In the genomic region with DNA sequence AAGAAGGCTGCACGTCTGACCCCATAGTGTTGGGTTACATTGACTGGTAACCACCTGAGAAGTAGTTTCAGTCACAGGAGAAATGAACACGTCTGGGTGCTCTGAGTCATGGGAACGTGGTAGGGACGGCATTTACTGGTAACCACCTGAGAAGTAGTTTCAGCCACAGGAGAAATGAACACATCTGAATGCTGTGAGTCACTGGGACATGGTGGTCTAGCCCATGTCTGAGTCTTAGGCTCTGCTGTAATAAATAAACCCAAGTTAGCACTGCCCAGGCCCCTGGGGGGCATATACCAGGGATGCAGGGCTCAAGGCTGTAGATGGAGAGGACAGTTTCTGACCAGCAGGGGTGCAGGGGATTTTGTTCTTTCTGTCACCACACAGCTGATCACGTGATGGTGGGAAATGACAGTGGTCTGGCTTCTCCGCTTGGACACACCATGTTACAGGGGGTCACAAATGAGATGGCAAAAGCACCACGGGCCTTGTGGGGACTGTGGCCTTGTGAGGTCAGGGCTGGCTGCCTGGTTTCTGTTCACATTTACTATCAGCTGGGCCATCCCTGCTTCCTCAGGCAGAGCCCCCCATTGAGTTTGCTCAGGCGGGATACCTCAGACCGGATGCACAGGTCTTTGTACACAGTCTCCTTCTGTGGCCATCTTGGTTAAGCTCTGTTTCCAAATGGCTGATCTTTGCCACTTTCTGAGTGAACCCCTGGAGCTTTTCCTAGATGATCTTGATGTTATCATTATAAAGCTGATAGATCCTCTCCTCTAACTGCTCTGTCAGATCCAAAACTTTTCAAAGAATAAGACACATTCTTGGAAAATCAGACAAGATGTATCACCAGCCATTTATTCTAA, we compare ENCODE assay signal across 10 cellular contexts. TPM values are rescaled to one million over a fixed set of nuclear protein-coding genes. Genes with fewer than 3 reads are reported as not detected.
A peak's percentile ranks its signal among the peaks of the same experiment; 100 is the strongest.
DNase-seq lines count a peak whose midpoint lies in the region; ATAC-seq lines count a peak whose summit lies in the region.
"Had no signal": no experiment of that assay in that cellular context is flagged by ENCODE, and none has a peak within 500 bp of the region (broad histone marks: within the 10 kb centered on the region; RNA-seq: fewer than 3 reads in every experiment).

No MANE protein-coding gene starts in this region.

- peak; percentile 93 for ATAC-seq in GM19025 (IDR thresholded peaks at IDR 0.05; ENCODE audit: low read depth, unreplicated experiment)
- ATAC-seq in HG02759 (IDR thresholded peaks at IDR 0.05; ENCODE audit: unreplicated experiment) = peak; percentile 92

- intact Hi-C loops in cardiac septum (cut with DNase I) = no loop called here

- peak; percentile 12 for DNase-seq in activated CD4-positive, CD25-positive, alpha-beta regulatory T cell treated with anti-CD3 and anti-CD28 coated beads, Interleukin-2, amount 50 U/mL, for 16 hours (ENCODE audit: low read depth, low spot score)
- DNase-seq in stimulated activated CD4-positive, alpha-beta T cell treated with anti-CD3 and anti-CD28 coated beads, Interleukin-15, amount 100 ng/mL, for 24 hours = peak; percentile 80
- DNase-seq in AG08395 (ENCODE audit: low spot score) (no peak), NCI-H446 treated with DMSO at 0.1 percent for 48 hours (lab: John Stamatoyannopoulos, UW) (no peak), cardiac septum (ENCODE audit: low spot score) (no peak), SK-N-DZ (ENCODE audit: low spot score) (no peak)
- DNase-seq: nucleus accumbens had no signal

RNA-seq across cellular contexts. Expression of a gene that starts 9.8 kb away (rescaled TPM):
- total RNA-seq in cardiac septum = not detected
- polyA plus RNA-seq in SK-N-DZ (2014; cell fraction: cytosol; rRNA removed) = 0.10 TPM in 1 of 2 replicates, not detected in the other
- 0.12 and 1.5 TPM in 2 replicates for polyA plus RNA-seq in SK-N-DZ (2014; cell fraction: nucleus; rRNA removed)
- total RNA-seq: LHCN-M2 had no signal

Comparison
In these comparisons a context has a peak if more than half of its experiments do, and no peak if none do; other contexts are left out.
1. DNase-seq: peak in activated CD4-positive, CD25-positive, alpha-beta regulatory T cell treated with anti-CD3 and anti-CD28 coated beads, Interleukin-2, amount 50 U/mL, for 16 hours (single experiment) and stimulated activated CD4-positive, alpha-beta T cell treated with anti-CD3 and anti-CD28 coated beads, Interleukin-15, amount 100 ng/mL, for 24 hours (single experiment); none in AG08395 (single experiment), NCI-H446 treated with DMSO at 0.1 percent for 48 hours (single experiment), cardiac septum (single experiment) and SK-N-DZ (single experiment).